In the genomic region with DNA sequence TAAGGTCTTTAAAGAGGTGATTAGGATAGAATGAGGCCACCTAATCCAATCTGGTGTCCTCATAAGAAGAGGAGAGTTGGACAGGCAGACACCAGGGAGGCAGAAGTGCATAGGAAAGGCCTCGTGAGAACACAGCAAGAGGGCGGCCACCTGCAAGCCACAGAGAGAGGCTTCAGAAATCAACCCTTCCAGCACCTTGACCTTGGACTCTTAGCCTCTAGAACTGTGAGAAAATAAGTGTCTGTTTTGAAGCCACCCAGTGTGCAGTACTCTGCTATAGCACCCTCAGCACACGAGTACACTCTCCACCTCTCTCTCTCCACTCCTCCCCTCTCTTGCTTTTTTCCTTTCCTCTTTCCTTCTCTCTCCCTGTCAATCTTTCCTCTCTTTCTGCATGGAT, we compare ENCODE assay signal across 12 cellular contexts. TPM values are rescaled to one million over a fixed set of nuclear protein-coding genes. Genes with fewer than 3 reads are reported as not detected.
DNase-seq lines count a peak whose midpoint lies in the region; ATAC-seq lines count a peak whose summit lies in the region.
"Had no signal": no experiment of that assay in that cellular context is flagged by ENCODE, and none has a peak within 500 bp of the region (broad histone marks: within the 10 kb centered on the region; RNA-seq: fewer than 3 reads in every experiment).

No MANE protein-coding gene starts in this region.

- no peak for DNase-seq in CD8-positive, alpha-beta memory T cell
- DNase-seq in activated naive CD8-positive, alpha-beta T cell treated with anti-CD3 and anti-CD28 coated beads, Interleukin-2, amount 50 U/mL, for 24 hours = no peak
- no peak for DNase-seq in AG08395 (ENCODE audit: low spot score)
- DNase-seq in activated CD8-positive, alpha-beta memory T cell treated with anti-CD3 and anti-CD28 coated beads, Interleukin-2, amount 50 U/mL, for 48 hours = no peak
- no peak for DNase-seq in cortex of kidney (lab: John Stamatoyannopoulos, UW)
- DNase-seq: NCI-H2029 treated with DMSO at 0.1 percent for 48 hours, SK-N-SH, trophoblast cell had no signal

- H3K36me3 ChIP-seq in CD8-positive, alpha-beta memory T cell (ENCODE audit: insufficient read depth, low read length) = no peaks in the 10 kb centered on the region

- peak; percentile 59 for ATAC-seq in GM19023 (IDR thresholded peaks at IDR 0.05; ENCODE audit: unreplicated experiment)
- ATAC-seq in HG02885 (IDR thresholded peaks at IDR 0.05; ENCODE audit: poor library complexity, unreplicated experiment) = peak; percentile 48
- peak; percentile 42 for ATAC-seq in activated naive CD8-positive, alpha-beta T cell treated with anti-CD3 and anti-CD28 coated beads, Interleukin-2, amount 50 U/mL, for 24 hours
- ATAC-seq in HG03108 (IDR thresholded peaks at IDR 0.05; ENCODE audit: unreplicated experiment) = no peak

- peaks cover 10 to 57% (median 22%) of the 10 kb centered on the region in 3 donors for H3K36me3 Mint-ChIP-seq in CD8-positive, alpha-beta memory T cell
- H3K36me3 Mint-ChIP-seq in activated naive CD8-positive, alpha-beta T cell treated with anti-CD3 and anti-CD28 coated beads, Interleukin-2, amount 50 U/mL, for 24 hours (ENCODE audit: low read depth) = peaks cover 5% of the 10 kb centered on the region

- H3K27ac Mint-ChIP-seq in CD8-positive, alpha-beta memory T cell = peak overlapping the region in 7 of 8 donors; percentile 22 to 93 (median 65)
- H3K27ac Mint-ChIP-seq in activated naive CD8-positive, alpha-beta T cell treated with anti-CD3 and anti-CD28 coated beads, Interleukin-2, amount 50 U/mL, for 24 hours = peak overlapping the region; percentile 7

- no peaks in the 10 kb centered on the region for H3K9me3 Mint-ChIP-seq in CD8-positive, alpha-beta memory T cell
- no peaks in the 10 kb centered on the region for H3K9me3 Mint-ChIP-seq in activated naive CD8-positive, alpha-beta T cell treated with anti-CD3 and anti-CD28 coated beads, Interleukin-2, amount 50 U/mL, for 24 hours

- no peak overlapping the region for H3K4me3 ChIP-seq in CD8-positive, alpha-beta memory T cell (ENCODE audit: low read length)

- H3K4me1 ChIP-seq in CD8-positive, alpha-beta memory T cell (ENCODE audit: insufficient read depth, low read length) = no peaks in the 10 kb centered on the region

- peaks cover 17 to 24% (median 18%) of the 10 kb centered on the region in 3 donors for H3K4me1 Mint-ChIP-seq in CD8-positive, alpha-beta memory T cell
- H3K4me1 Mint-ChIP-seq in activated naive CD8-positive, alpha-beta T cell treated with anti-CD3 and anti-CD28 coated beads, Interleukin-2, amount 50 U/mL, for 24 hours = peaks cover 18% of the 10 kb centered on the region

- peaks cover 0 to 1% of the 10 kb centered on the region in 2 donors for H3K27me3 Mint-ChIP-seq in CD8-positive, alpha-beta memory T cell
- no peaks in the 10 kb centered on the region for H3K27me3 Mint-ChIP-seq in activated naive CD8-positive, alpha-beta T cell treated with anti-CD3 and anti-CD28 coated beads, Interleukin-2, amount 50 U/mL, for 24 hours

- no peaks in the 10 kb centered on the region for H3K9me3 ChIP-seq in CD8-positive, alpha-beta memory T cell (ENCODE audit: low read length)
- H3K9me3 ChIP-seq: SK-N-SH had no signal

- no peaks in the 10 kb centered on the region for H3K27me3 ChIP-seq in CD8-positive, alpha-beta memory T cell (ENCODE audit: insufficient read depth, low read length, poor library complexity, severe bottlenecking)

- CTCF ChIA-PET in CD8-positive, alpha-beta memory T cell (lab: Charles Lee) = interaction anchor here (1.7 kb wide), 1 partner anchor 13 kb away, joined by 3 read pairs; no protein-coding TSS in a partner anchor

- POLR2A ChIA-PET in CD8-positive, alpha-beta memory T cell (lab: Charles Lee) = interaction anchor here (0.6 kb wide), 1 partner anchor 68 kb away, joined by 3 read pairs; no protein-coding TSS in a partner anchor

- H3K27ac ChIP-seq in CD8-positive, alpha-beta memory T cell (ENCODE audit: low read depth, low read length) = no peak overlapping the region

- peak overlapping the region in 5 of 7 donors; percentile 0 to 42 (median 34) for H3K4me3 Mint-ChIP-seq in CD8-positive, alpha-beta memory T cell
- H3K4me3 Mint-ChIP-seq in activated naive CD8-positive, alpha-beta T cell treated with anti-CD3 and anti-CD28 coated beads, Interleukin-2, amount 50 U/mL, for 24 hours = no peak overlapping the region

RNA-seq across cellular contexts. Expression of gene NIPAL4, which starts 26.8 kb away (rescaled TPM):
- total RNA-seq in CD8-positive, alpha-beta memory T cell = 1 to 10 TPM; 1.1 to 1.4 TPM
- not detected for polyA plus RNA-seq in CD8-positive, alpha-beta memory T cell
- total RNA-seq: HT1080 had no signal
